36 cellular contexts compared by ENCODE assay signal in genomic region chr16:89023621-89024511, GRCh38. TPM values are rescaled to one million over a fixed set of nuclear protein-coding genes. Genes with fewer than 3 reads are reported as not detected.
DNase-seq lines count a peak whose midpoint lies in the region; ATAC-seq, FAIRE-seq and TF ChIP-seq lines count a peak whose summit lies in the region.
"Had no signal": no experiment of that assay in that cellular context is flagged by ENCODE, and none has a peak within 500 bp of the region (broad histone marks: within the 10 kb centered on the region; RNA-seq: fewer than 3 reads in every experiment).

No MANE protein-coding gene starts in this region.

- H3K4me3 ChIP-seq in kidney (ENCODE audit: low read length in 2 of 2) (no peak overlapping the region), H7 (ENCODE audit: insufficient read depth, low read depth, low read length) (no peak overlapping the region)
- H3K4me3 ChIP-seq: gastrocnemius medialis, lung, MG63, pancreas, smooth muscle cell, testis, uterus had no signal

- DNase-seq in activated naive CD4-positive, alpha-beta T cell treated with anti-CD3 and anti-CD28 coated beads, Interleukin-2, amount 50 U/mL, for 72 hours (ENCODE audit: low spot score in 2 of 2) = peak in 1 of 2 donors; percentile 50
- no peak for DNase-seq in activated naive CD4-positive, alpha-beta T cell treated with Interleukin-2 at 50 U/mL for 16 hours
- peak; percentile 51 for DNase-seq in NCI-H69 (lab: John Stamatoyannopoulos, UW)
- DNase-seq in kidney = peak; percentile 57
- no peak for DNase-seq in stimulated activated effector memory CD8-positive, alpha-beta T cell treated with anti-CD3 and anti-CD28 coated beads, Interleukin-12 subunit alpha, Interleukin-12 subunit beta, amount 100 ng/mL, for 72 hours (ENCODE audit: low spot score in 2 of 2)
- DNase-seq in NOMO-1 treated with DMSO at 0.1 percent for 48 hours (lab: John Stamatoyannopoulos, UW; ENCODE audit: unreplicated experiment) = no peak
- DNase-seq in H7 = no peak
- DNase-seq in NCI-H2196 (lab: John Stamatoyannopoulos, UW; ENCODE audit: unreplicated experiment) = no peak
- DNase-seq: activated CD4-positive, alpha-beta memory T cell treated with anti-CD3 and anti-CD28 coated beads, Interleukin-2, amount 10 ng/mL, durations not matched to agents 7 days and 5 days; activated CD4-positive, CD25-positive, alpha-beta regulatory T cell treated with anti-CD3 and anti-CD28 coated beads, Interleukin-2, amount 50 U/mL, for 72 hours; activated CD8-positive, alpha-beta memory T cell treated with anti-CD3 and anti-CD28 coated beads, Interleukin-2, amount 50 U/mL, for 4 hours; activated naive CD4-positive, alpha-beta T cell treated with anti-CD3 and anti-CD28 coated beads, Interleukin-2, amount 10 ng/mL, durations not matched to agents 7 days and 5 days; CD4-positive, alpha-beta T cell; gastrocnemius medialis; KBM-7; MG63; NCI-H1105; NCI-H1930; NCI-H226; NCI-H748 treated with DMSO at 0.1 percent for 48 hours; OCI-M1; stimulated activated CD4-positive, alpha-beta T cell treated with anti-CD3 and anti-CD28 coated beads, Interleukin-1b, Interleukin-23, amount 100 ng/mL, for 48 hours; testis; uterus had no signal

- no peak for FAIRE-seq in kidney (lab: Jason Lieb, UNC)
- FAIRE-seq: A204.1, endothelial cell of umbilical vein, GM19239, H1, pancreas had no signal

- no peak for ATAC-seq in activated naive CD4-positive, alpha-beta T cell treated with anti-CD3 and anti-CD28 coated beads, Interleukin-2, amount 50 U/mL, for 72 hours
- ATAC-seq in stimulated activated effector memory CD8-positive, alpha-beta T cell treated with anti-CD3 and anti-CD28 coated beads, Interleukin-12 subunit alpha, Interleukin-12 subunit beta, amount 100 ng/mL, for 72 hours = no peak
- ATAC-seq: gastrocnemius medialis, pancreas, SK-N-SH treated with all-trans-retinoic acid at 6 μM for 48 hours, T-helper 17 cell had no signal

- no peak overlapping the region for H3K9ac ChIP-seq in kidney (ENCODE audit: low read length in 2 of 2)

- H3K4me1 Mint-ChIP-seq in stimulated activated effector memory CD8-positive, alpha-beta T cell treated with anti-CD3 and anti-CD28 coated beads, Interleukin-12 subunit alpha, Interleukin-12 subunit beta, amount 100 ng/mL, for 72 hours = peaks cover 47% of the 10 kb centered on the region

- H3K27ac Mint-ChIP-seq in activated naive CD4-positive, alpha-beta T cell treated with anti-CD3 and anti-CD28 coated beads, Interleukin-2, amount 50 U/mL, for 72 hours = peak overlapping the region; percentile 72 to 95
- peak overlapping the region; percentile 84 for H3K27ac Mint-ChIP-seq in stimulated activated effector memory CD8-positive, alpha-beta T cell treated with anti-CD3 and anti-CD28 coated beads, Interleukin-12 subunit alpha, Interleukin-12 subunit beta, amount 100 ng/mL, for 72 hours
- H3K27ac Mint-ChIP-seq: CD4-positive, alpha-beta T cell; stimulated activated naive CD8-positive, alpha-beta T cell treated with anti-CD3 and anti-CD28 coated beads, Interleukin-15, Interleukin-2, amounts not matched to agents 100 ng/mL and 50 ng/mL, for 24 hours; T-helper 17 cell had no signal

- no peak for TF ChIP-seq CTCF in kidney (IDR thresholded peaks at IDR 0.05; ENCODE audit: borderline replicate concordance, extremely low read depth, insufficient read depth)

- H3K4me3 Mint-ChIP-seq in stimulated activated effector memory CD8-positive, alpha-beta T cell treated with anti-CD3 and anti-CD28 coated beads, Interleukin-12 subunit alpha, Interleukin-12 subunit beta, amount 100 ng/mL, for 72 hours = no peak overlapping the region
- H3K4me3 Mint-ChIP-seq: activated CD4-positive, alpha-beta memory T cell treated with anti-CD3 and anti-CD28 coated beads, Interleukin-2, amount 10 ng/mL, durations not matched to agents 7 days and 5 days; activated naive CD4-positive, alpha-beta T cell treated with anti-CD3 and anti-CD28 coated beads, Interleukin-2, amount 10 ng/mL, durations not matched to agents 7 days and 5 days; CD4-positive, alpha-beta T cell; stimulated activated naive CD8-positive, alpha-beta T cell treated with anti-CD3 and anti-CD28 coated beads, Interleukin-15, Interleukin-2, amounts not matched to agents 100 ng/mL and 50 ng/mL, for 24 hours; T-helper 17 cell had no signal

- H3K4me1 ChIP-seq in kidney (ENCODE audit: control insufficient read depth in 1 of 2, insufficient read depth in 1 of 2, low read depth in 1 of 2, low read length in 2 of 2) = no peaks in the 10 kb centered on the region
- H3K4me1 ChIP-seq: gastrocnemius medialis, pancreas, testis, uterus had no signal

- H3K9me3 ChIP-seq in kidney (ENCODE audit: control insufficient read depth in 1 of 2, low read length in 2 of 2) = peaks cover 2 to 11% of the 10 kb centered on the region in 2 donors
- H3K9me3 ChIP-seq: gastrocnemius medialis, MG63, pancreas, testis, uterus had no signal

- H3K27me3 ChIP-seq in H7 (ENCODE audit: control insufficient read depth, insufficient read depth, low read length) = no peaks in the 10 kb centered on the region
- H3K27me3 ChIP-seq: MG63, pancreas, testis, uterus had no signal

- H3K36me3 Mint-ChIP-seq in activated naive CD4-positive, alpha-beta T cell treated with anti-CD3 and anti-CD28 coated beads, Interleukin-2, amount 50 U/mL, for 72 hours = peaks cover 25 to 36% of the 10 kb centered on the region in 2 donors
- H3K36me3 Mint-ChIP-seq in stimulated activated effector memory CD8-positive, alpha-beta T cell treated with anti-CD3 and anti-CD28 coated beads, Interleukin-12 subunit alpha, Interleukin-12 subunit beta, amount 100 ng/mL, for 72 hours = peaks cover 17% of the 10 kb centered on the region

- peaks cover 15 to 28% of the 10 kb centered on the region in 2 donors for H3K9me3 Mint-ChIP-seq in activated naive CD4-positive, alpha-beta T cell treated with anti-CD3 and anti-CD28 coated beads, Interleukin-2, amount 50 U/mL, for 72 hours
- peaks cover 9% of the 10 kb centered on the region for H3K9me3 Mint-ChIP-seq in stimulated activated effector memory CD8-positive, alpha-beta T cell treated with anti-CD3 and anti-CD28 coated beads, Interleukin-12 subunit alpha, Interleukin-12 subunit beta, amount 100 ng/mL, for 72 hours

- H3K36me3 ChIP-seq in kidney (ENCODE audit: control insufficient read depth in 1 of 2, insufficient read depth in 2 of 2, low read length in 2 of 2) = no peaks in the 10 kb centered on the region
- no peaks in the 10 kb centered on the region for H3K36me3 ChIP-seq in H7 (replicated peaks; ENCODE audit: control insufficient read depth, insufficient read depth, low read length)
- H3K36me3 ChIP-seq: gastrocnemius medialis, MG63, pancreas, uterus had no signal

- H3K27ac ChIP-seq in kidney (ENCODE audit: low read depth in 2 of 2, low read length in 2 of 2) = no peak overlapping the region
- H3K27ac ChIP-seq: gastrocnemius medialis, pancreas, RWPE1, testis, uterus had no signal

- intact Hi-C loops in kidney (cut with DNase I) = no loop called here

RNA-seq across cellular contexts. Expression of gene CBFA2T3, which starts 46.9 kb away (rescaled TPM):
- 1 to 10 TPM in 1 of 2 donors, under 1 TPM in 1; 0.76 to 1.1 TPM for total RNA-seq in activated naive CD4-positive, alpha-beta T cell treated with anti-CD3 and anti-CD28 coated beads, Interleukin-2, amount 50 U/mL, for 72 hours
- 8.0 TPM for total RNA-seq in kidney
- 0.75 TPM for polyA plus RNA-seq in kidney (ENCODE audit: insufficient read depth, low read depth, low replicate concordance)
- total RNA-seq in H7 (2014; rRNA removed; shearing (Covaris generic)) = 0.35 TPM in 1 of 2 replicates, not detected in the other
- total RNA-seq: activated CD4-positive, alpha-beta memory T cell treated with anti-CD3 and anti-CD28 coated beads, Interleukin-2, amount 10 ng/mL, durations not matched to agents 7 days and 5 days; activated T-helper 1 cell treated with anti-CD3 and anti-CD28 coated beads, Interleukin-12 subunit alpha, Interleukin-12 subunit beta, Interleukin-2, Interleukin-4 antibody, amounts not matched to agents 30 ng/mL and 10 ng/mL and 1 ng/mL, durations not matched to agents 14 hours and 24 hours and 36 hours; endothelial cell of umbilical vein; smooth muscle cell had no signal
- polyA plus RNA-seq: endothelial cell of umbilical vein had no signal

Comparison
In these comparisons a context has a peak if more than half of its experiments do, and no peak if none do; other contexts are left out.
1. DNase-seq: peak in NCI-H69 (single experiment) and kidney (single experiment); none in activated naive CD4-positive, alpha-beta T cell treated with Interleukin-2 at 50 U/mL for 16 hours (single experiment), stimulated activated effector memory CD8-positive, alpha-beta T cell treated with anti-CD3 and anti-CD28 coated beads, Interleukin-12 subunit alpha, Interleukin-12 subunit beta, amount 100 ng/mL, for 72 hours (0 of 2), NOMO-1 treated with DMSO at 0.1 percent for 48 hours (single experiment), H7 (single experiment) and NCI-H2196 (single experiment).